In the genomic region with DNA sequence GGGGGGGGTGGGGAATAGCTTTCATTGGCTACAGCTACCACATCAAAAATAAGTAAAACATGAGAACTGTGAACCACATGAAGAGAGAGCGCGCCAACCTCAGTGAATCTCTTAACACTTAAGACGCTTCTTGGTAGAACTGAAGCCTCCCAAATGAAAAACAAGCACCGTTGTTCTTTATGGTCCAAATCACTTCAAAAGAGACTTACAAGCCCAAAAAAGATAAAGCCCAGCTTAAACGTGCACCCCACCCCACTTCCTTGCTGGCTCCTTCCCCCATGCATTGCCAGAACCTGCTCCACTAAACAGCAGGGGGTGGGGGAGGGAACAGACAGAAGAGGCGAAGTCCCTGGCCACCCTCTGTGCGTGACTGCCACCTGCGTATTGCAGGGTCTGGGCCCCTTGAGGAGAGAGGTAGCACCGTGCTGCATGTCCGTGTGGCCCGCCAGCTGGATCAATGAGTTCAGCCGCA, we compare ENCODE assay signal across 13 cellular contexts.
DNase-seq lines count a peak whose midpoint lies in the region; ATAC-seq and TF ChIP-seq lines count a peak whose summit lies in the region.
"Had no signal": no experiment of that assay in that cellular context is flagged by ENCODE, and none has a peak within 500 bp of the region (broad histone marks: within the 10 kb centered on the region; RNA-seq: fewer than 3 reads in every experiment).

No MANE protein-coding gene starts in this region.

- H3K9me3 Mint-ChIP-seq in effector memory CD8-positive, alpha-beta T cell = no peaks in the 10 kb centered on the region
- no peaks in the 10 kb centered on the region for H3K9me3 Mint-ChIP-seq in stimulated activated naive B cell treated with anti-CD40 and anti-IgM and Interleukin-4, amounts not matched to agents 10 μg/mL and 1 μg/mL and 100 μg/mL, for 72 hours
- H3K9me3 Mint-ChIP-seq in type B pancreatic cell = peaks cover 6% of the 10 kb centered on the region
- H3K9me3 Mint-ChIP-seq: dendritic cell treated with granulocyte-macrophage colony-stimulating factor and Interleukin-4, amounts not matched to agents 40 ng/mL and 50 ng/mL, for 4 days had no signal

- H3K4me1 Mint-ChIP-seq in effector memory CD8-positive, alpha-beta T cell (ENCODE audit: low read depth in 2 of 2) = peaks cover 63 to 68% of the 10 kb centered on the region in 2 donors
- H3K4me1 Mint-ChIP-seq in stimulated activated naive B cell treated with anti-CD40 and anti-IgM and Interleukin-4, amounts not matched to agents 10 μg/mL and 1 μg/mL and 100 μg/mL, for 72 hours = peaks cover 26 to 65% of the 10 kb centered on the region in 2 donors
- H3K4me1 Mint-ChIP-seq in type B pancreatic cell (ENCODE audit: unreplicated experiment) = peaks cover 30% of the 10 kb centered on the region

- TF ChIP-seq CTCF in Peyer's patch (IDR thresholded peaks at IDR 0.05) (no peak), type B pancreatic cell (conservative IDR thresholded peaks at IDR 0.05) (no peak)

- H3K4me1 ChIP-seq in Peyer's patch = peaks cover 0 to 14% (median 5%) of the 10 kb centered on the region in 4 donors

- H3K9me3 ChIP-seq in Peyer's patch = no peaks in the 10 kb centered on the region
- H3K9me3 ChIP-seq: upper lobe of left lung had no signal

- H3K4me3 Mint-ChIP-seq in effector memory CD8-positive, alpha-beta T cell = peak overlapping the region; percentile 77 to 85
- H3K4me3 Mint-ChIP-seq in stimulated activated naive B cell treated with anti-CD40 and anti-IgM and Interleukin-4, amounts not matched to agents 10 μg/mL and 1 μg/mL and 100 μg/mL, for 72 hours = peak overlapping the region in 1 of 2 donors; percentile 21
- no peak overlapping the region for H3K4me3 Mint-ChIP-seq in type B pancreatic cell
- H3K4me3 Mint-ChIP-seq: dendritic cell treated with granulocyte-macrophage colony-stimulating factor and Interleukin-4, amounts not matched to agents 40 ng/mL and 50 ng/mL, for 4 days had no signal

- no peaks in the 10 kb centered on the region for H3K36me3 ChIP-seq in Peyer's patch
- H3K36me3 ChIP-seq: upper lobe of left lung, WERI-Rb-1 had no signal

- H3K27ac Mint-ChIP-seq in effector memory CD8-positive, alpha-beta T cell = peak overlapping the region; percentile 62 to 81
- peak overlapping the region; percentile 51 for H3K27ac Mint-ChIP-seq in stimulated activated naive B cell treated with anti-CD40 and anti-IgM and Interleukin-4, amounts not matched to agents 10 μg/mL and 1 μg/mL and 100 μg/mL, for 72 hours
- no peak overlapping the region for H3K27ac Mint-ChIP-seq in type B pancreatic cell
- H3K27ac Mint-ChIP-seq: dendritic cell treated with granulocyte-macrophage colony-stimulating factor and Interleukin-4, amounts not matched to agents 40 ng/mL and 50 ng/mL, for 4 days had no signal

- H3K27ac ChIP-seq in Peyer's patch = peak overlapping the region; percentile 23 to 80 (median 58)
- H3K27ac ChIP-seq: WERI-Rb-1 had no signal

- no peaks in the 10 kb centered on the region for H3K27me3 ChIP-seq in Peyer's patch
- H3K27me3 ChIP-seq: upper lobe of left lung had no signal

- peak; percentile 89 for ATAC-seq in effector memory CD8-positive, alpha-beta T cell (replicated peaks)
- peak; percentile 26 to 35 for ATAC-seq in stimulated activated naive B cell treated with anti-CD40 and anti-IgM and Interleukin-4, amounts not matched to agents 10 μg/mL and 1 μg/mL and 100 μg/mL, for 72 hours (replicated peaks)
- no peak for ATAC-seq in GM18861 (IDR thresholded peaks at IDR 0.05; ENCODE audit: unreplicated experiment)

- DNase-seq in Peyer's patch = peak in 2 of 3 donors; percentile 66 to 88
- DNase-seq in activated T-cell treated with anti-CD3 and anti-CD28 coated beads for 24 hours (ENCODE audit: low read depth) = peak; percentile 51
- DNase-seq in effector memory CD8-positive, alpha-beta T cell = peak; percentile 58 to 73 (median 61)
- no peak for DNase-seq in stimulated activated naive B cell treated with anti-CD40 and anti-IgM and Interleukin-4, amounts not matched to agents 10 μg/mL and 1 μg/mL and 100 μg/mL, for 72 hours
- no peak for DNase-seq in type B pancreatic cell (ENCODE audit: extremely low spot score, unreplicated experiment)
- no peak for DNase-seq in NCI-H2107 treated with DMSO at 0.1 percent for 48 hours (lab: John Stamatoyannopoulos, UW; ENCODE audit: unreplicated experiment)
- DNase-seq in D341Med (ENCODE audit: low spot score) = no peak
- DNase-seq: COR-L47, MM.1S, upper lobe of left lung, WERI-Rb-1 had no signal

- TF ChIP-seq POLR2A in Peyer's patch (IDR thresholded peaks at IDR 0.05) = no peak

- H3K4me3 ChIP-seq in Peyer's patch = peak overlapping the region in 1 of 4 donors; percentile 13
- H3K4me3 ChIP-seq: upper lobe of left lung had no signal

- no peaks in the 10 kb centered on the region for H3K27me3 Mint-ChIP-seq in effector memory CD8-positive, alpha-beta T cell
- H3K27me3 Mint-ChIP-seq in stimulated activated naive B cell treated with anti-CD40 and anti-IgM and Interleukin-4, amounts not matched to agents 10 μg/mL and 1 μg/mL and 100 μg/mL, for 72 hours = no peaks in the 10 kb centered on the region
- no peaks in the 10 kb centered on the region for H3K27me3 Mint-ChIP-seq in type B pancreatic cell

- peaks cover 7% of the 10 kb centered on the region for H3K36me3 Mint-ChIP-seq in effector memory CD8-positive, alpha-beta T cell (ENCODE audit: insufficient read depth)
- H3K36me3 Mint-ChIP-seq in stimulated activated naive B cell treated with anti-CD40 and anti-IgM and Interleukin-4, amounts not matched to agents 10 μg/mL and 1 μg/mL and 100 μg/mL, for 72 hours = no peaks in the 10 kb centered on the region
- no peaks in the 10 kb centered on the region for H3K36me3 Mint-ChIP-seq in type B pancreatic cell

Comparison
In these comparisons a context has a peak if more than half of its experiments do, and no peak if none do; other contexts are left out.
1. DNase-seq: peak in Peyer's patch (2 of 3), activated T-cell treated with anti-CD3 and anti-CD28 coated beads for 24 hours (single experiment) and effector memory CD8-positive, alpha-beta T cell (3 of 3); none in stimulated activated naive B cell treated with anti-CD40 and anti-IgM and Interleukin-4, amounts not matched to agents 10 μg/mL and 1 μg/mL and 100 μg/mL, for 72 hours (single experiment), type B pancreatic cell (single experiment), NCI-H2107 treated with DMSO at 0.1 percent for 48 hours (single experiment) and D341Med (single experiment).